In genomic region chr1:6130036-6130435, GRCh38 we compare ENCODE assay signal across 32 cellular contexts. TPM values are rescaled to one million over a fixed set of nuclear protein-coding genes. Genes with fewer than 3 reads are reported as not detected.
"Had no signal": no experiment of that assay in that cellular context is flagged by ENCODE, and none has a peak within 500 bp of the region (broad histone marks: within the 10 kb centered on the region; RNA-seq: fewer than 3 reads in every experiment).

No MANE protein-coding gene starts in this region.

- H3K4me3 Mint-ChIP-seq: activated naive CD8-positive, alpha-beta T cell; activated T-cell treated with anti-CD3 and anti-CD28 coated beads, Interleukin-2, amount 50 U/mL, for 72 hours; dendritic cell treated with granulocyte-macrophage colony-stimulating factor and Interleukin-4, amounts not matched to agents 40 ng/mL and 50 ng/mL, for 4 days; endodermal cell; stimulated activated effector memory CD8-positive, alpha-beta T cell treated with anti-CD3 and anti-CD28 coated beads, Interleukin-12 subunit alpha, Interleukin-12 subunit beta, amount 100 ng/mL, for 72 hours; stimulated activated naive CD8-positive, alpha-beta T cell treated with anti-CD3 and anti-CD28 coated beads, Interleukin-15, Interleukin-2, amounts not matched to agents 100 ng/mL and 50 ng/mL, for 24 hours; T-helper 1 cell treated with Interleukin-12 subunit alpha and Interleukin-12 subunit beta and Interleukin-4 antibody, amounts not matched to agents 30 μg/mL and 1 μg/mL, for 36 hours; type B pancreatic cell had no signal

- H3K36me3 ChIP-seq: brain microvascular endothelial cell, esophagus muscularis mucosa had no signal

- H2AFZ ChIP-seq: parathyroid adenoma had no signal

- H3K4me1 Mint-ChIP-seq: endodermal cell had no signal

- H3K36me3 Mint-ChIP-seq: stimulated activated effector memory CD8-positive, alpha-beta T cell treated with anti-CD3 and anti-CD28 coated beads, Interleukin-12 subunit alpha, Interleukin-12 subunit beta, amount 100 ng/mL, for 72 hours; type B pancreatic cell had no signal

- DNase-seq: activated CD4-positive, alpha-beta T cell treated with anti-CD3 and anti-CD28 coated beads for 4 hours; activated CD4-positive, alpha-beta T cell treated with anti-CD3 and anti-CD28 coated beads, Interleukin-2, amount 50 U/mL, for 4 hours; activated naive CD4-positive, alpha-beta T cell; activated T-cell treated with anti-CD3 and anti-CD28 coated beads for 4 hours; activated T-cell treated with anti-CD3 and anti-CD28 coated beads, Interleukin-2, amount 50 U/mL, for 72 hours; brain microvascular endothelial cell; central memory CD4-positive, alpha-beta T cell; endodermal cell; foreskin keratinocyte; mesendoderm; occipital lobe; stimulated activated CD4-positive, alpha-beta T cell treated with anti-CD3 and anti-CD28 coated beads, Interleukin-12 subunit alpha, Interleukin-12 subunit beta, amount 100 ng/mL, for 4 hours; stimulated activated CD4-positive, alpha-beta T cell treated with anti-CD3 and anti-CD28 coated beads, Interleukin-4, amount 100 ng/mL, for 24 hours; SW 1271; T-helper 9 cell had no signal

- H3K4me1 ChIP-seq: foreskin keratinocyte, parathyroid adenoma had no signal

- H3K27me3 ChIP-seq: brain microvascular endothelial cell had no signal

- H3K27ac ChIP-seq: brain microvascular endothelial cell, esophagus muscularis mucosa, foreskin keratinocyte, parathyroid adenoma, psoas muscle, SK-N-MC, VCaP had no signal

- FAIRE-seq: astrocyte, islet of Langerhans, TTC549 had no signal

- H3K79me2 ChIP-seq: parathyroid adenoma had no signal

- H3K27ac Mint-ChIP-seq: activated naive CD8-positive, alpha-beta T cell; activated T-cell treated with anti-CD3 and anti-CD28 coated beads, Interleukin-2, amount 50 U/mL, for 72 hours; dendritic cell treated with granulocyte-macrophage colony-stimulating factor and Interleukin-4, amounts not matched to agents 40 ng/mL and 50 ng/mL, for 4 days; endodermal cell; stimulated activated effector memory CD8-positive, alpha-beta T cell treated with anti-CD3 and anti-CD28 coated beads, Interleukin-12 subunit alpha, Interleukin-12 subunit beta, amount 100 ng/mL, for 72 hours; stimulated activated naive CD8-positive, alpha-beta T cell treated with anti-CD3 and anti-CD28 coated beads, Interleukin-15, Interleukin-2, amounts not matched to agents 100 ng/mL and 50 ng/mL, for 24 hours; T-helper 1 cell treated with Interleukin-12 subunit alpha and Interleukin-12 subunit beta and Interleukin-4 antibody, amounts not matched to agents 30 μg/mL and 1 μg/mL, for 36 hours; type B pancreatic cell had no signal

- H3K9ac ChIP-seq: parathyroid adenoma had no signal

- ATAC-seq: activated T-cell treated with anti-CD3 and anti-CD28 coated beads, Interleukin-2, amount 50 U/mL, for 72 hours; foreskin keratinocyte; psoas muscle; stimulated activated effector memory CD8-positive, alpha-beta T cell treated with anti-CD3 and anti-CD28 coated beads, Interleukin-12 subunit alpha, Interleukin-12 subunit beta, amount 100 ng/mL, for 72 hours had no signal

- H3K4me3 ChIP-seq: esophagus muscularis mucosa, lung, psoas muscle, SK-N-MC had no signal

- H3K9me3 ChIP-seq: psoas muscle had no signal

- H3K27me3 Mint-ChIP-seq: activated naive CD8-positive, alpha-beta T cell had no signal

RNA-seq across cellular contexts. Expression of gene CHD5, which starts 50.1 kb away (rescaled TPM):
- total RNA-seq: myocyte, skeletal muscle tissue had no signal
